ENCODE assay signal across 18 cellular contexts in the genomic region with DNA sequence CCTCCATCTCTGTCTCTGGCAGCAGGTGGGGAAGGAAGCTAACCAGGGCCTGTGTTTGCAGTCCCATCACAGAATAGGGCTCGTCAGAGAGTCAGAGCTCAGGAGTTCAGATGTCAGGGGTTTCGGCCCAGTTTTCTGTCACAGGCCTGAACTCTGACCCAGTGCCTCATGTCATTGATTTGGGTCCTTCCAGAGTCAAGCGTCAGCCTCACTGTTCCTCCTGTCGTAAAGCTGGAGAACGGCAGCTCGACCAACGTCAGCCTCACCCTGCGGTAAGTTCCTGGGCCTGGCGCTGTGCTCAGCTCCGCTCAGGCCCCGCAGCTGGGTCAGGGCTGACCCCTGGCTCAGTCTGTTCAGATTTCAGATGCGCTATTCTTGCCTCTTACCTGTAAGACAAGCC.
"Had no signal": no experiment of that assay in that cellular context is flagged by ENCODE, and none has a peak within 500 bp of the region (broad histone marks: within the 10 kb centered on the region; RNA-seq: fewer than 3 reads in every experiment).

No MANE protein-coding gene starts in this region.

- H3K36me3 Mint-ChIP-seq: activated CD8-positive, alpha-beta memory T cell treated with anti-CD3 and anti-CD28 coated beads, Interleukin-2, amount 10 ng/mL, durations not matched to agents 7 days and 5 days; activated naive CD4-positive, alpha-beta T cell treated with anti-CD3 and anti-CD28 coated beads, Interleukin-2, amount 50 U/mL, for 72 hours had no signal

- H3K4me3 ChIP-seq: adrenal gland, ascending aorta, dorsolateral prefrontal cortex, esophagus muscularis mucosa, lower lobe of right lung, neural progenitor cell, prostate gland, thyroid gland had no signal

- H3K4me1 ChIP-seq: adrenal gland, ascending aorta, lower lobe of right lung, neural progenitor cell, prostate gland, thyroid gland had no signal

- H3K36me3 ChIP-seq: neural progenitor cell, prostate gland had no signal

- H3K27ac Mint-ChIP-seq: activated CD8-positive, alpha-beta memory T cell treated with anti-CD3 and anti-CD28 coated beads, Interleukin-2, amount 10 ng/mL, durations not matched to agents 7 days and 5 days; activated CD8-positive, alpha-beta T cell treated with anti-CD3 and anti-CD28 coated beads for 36 hours; activated naive CD4-positive, alpha-beta T cell treated with anti-CD3 and anti-CD28 coated beads, Interleukin-2, amount 50 U/mL, for 72 hours; activated T-helper 1 cell treated with anti-CD3 and anti-CD28 coated beads, Interleukin-12 subunit alpha, Interleukin-12 subunit beta, Interleukin-2, Interleukin-4 antibody, amounts not matched to agents 30 ng/mL and 10 ng/mL and 1 ng/mL, durations not matched to agents 14 hours and 24 hours and 36 hours; effector memory CD8-positive, alpha-beta T cell; naive thymus-derived CD4-positive, alpha-beta T cell had no signal

- H3K27me3 Mint-ChIP-seq: activated CD4-positive, alpha-beta T cell treated with anti-CD3 and anti-CD28 coated beads, Interleukin-2, amount 10 ng/mL, durations not matched to agents 24 days and 14 days; activated CD8-positive, alpha-beta memory T cell treated with anti-CD3 and anti-CD28 coated beads, Interleukin-2, amount 10 ng/mL, durations not matched to agents 7 days and 5 days; activated CD8-positive, alpha-beta T cell treated with anti-CD3 and anti-CD28 coated beads for 36 hours; central memory CD8-positive, alpha-beta T cell; effector memory CD8-positive, alpha-beta T cell; naive thymus-derived CD4-positive, alpha-beta T cell had no signal

- DNase-seq: activated T-cell treated with anti-CD3 and anti-CD28 coated beads for 4 hours, lower lobe of right lung had no signal

- H3K9ac ChIP-seq: neural progenitor cell had no signal

- H3K4me1 Mint-ChIP-seq: central memory CD8-positive, alpha-beta T cell had no signal

- H3K9me3 Mint-ChIP-seq: activated CD4-positive, alpha-beta T cell treated with anti-CD3 and anti-CD28 coated beads, Interleukin-2, amount 10 ng/mL, durations not matched to agents 24 days and 14 days; activated CD8-positive, alpha-beta T cell treated with anti-CD3 and anti-CD28 coated beads for 36 hours; activated naive CD4-positive, alpha-beta T cell treated with anti-CD3 and anti-CD28 coated beads, Interleukin-2, amount 50 U/mL, for 72 hours; activated T-helper 1 cell treated with anti-CD3 and anti-CD28 coated beads, Interleukin-12 subunit alpha, Interleukin-12 subunit beta, Interleukin-2, Interleukin-4 antibody, amounts not matched to agents 30 ng/mL and 10 ng/mL and 1 ng/mL, durations not matched to agents 14 hours and 24 hours and 36 hours; central memory CD8-positive, alpha-beta T cell; effector memory CD8-positive, alpha-beta T cell; naive thymus-derived CD4-positive, alpha-beta T cell; neural progenitor cell had no signal

- H3K27ac ChIP-seq: adrenal gland, ascending aorta, brain microvascular endothelial cell, esophagus muscularis mucosa, lower lobe of right lung, neural progenitor cell, prostate gland, thyroid gland had no signal

- H2AFZ ChIP-seq: neural progenitor cell had no signal

- H3K9me3 ChIP-seq: adrenal gland, ascending aorta, esophagus muscularis mucosa, lower lobe of right lung, prostate gland, thyroid gland had no signal

- H3K4me2 ChIP-seq: neural progenitor cell had no signal

- H3K4me3 Mint-ChIP-seq: activated CD4-positive, alpha-beta T cell treated with anti-CD3 and anti-CD28 coated beads, Interleukin-2, amount 10 ng/mL, durations not matched to agents 24 days and 14 days; activated CD8-positive, alpha-beta memory T cell treated with anti-CD3 and anti-CD28 coated beads, Interleukin-2, amount 10 ng/mL, durations not matched to agents 7 days and 5 days; activated CD8-positive, alpha-beta T cell treated with anti-CD3 and anti-CD28 coated beads for 36 hours; activated T-helper 1 cell treated with anti-CD3 and anti-CD28 coated beads, Interleukin-12 subunit alpha, Interleukin-12 subunit beta, Interleukin-2, Interleukin-4 antibody, amounts not matched to agents 30 ng/mL and 10 ng/mL and 1 ng/mL, durations not matched to agents 14 hours and 24 hours and 36 hours; central memory CD8-positive, alpha-beta T cell; effector memory CD8-positive, alpha-beta T cell; naive thymus-derived CD4-positive, alpha-beta T cell; neural progenitor cell had no signal

- H3K27me3 ChIP-seq: adrenal gland, ascending aorta, brain microvascular endothelial cell, dorsolateral prefrontal cortex, esophagus muscularis mucosa, neural progenitor cell, thyroid gland had no signal

- ATAC-seq: effector memory CD8-positive, alpha-beta T cell had no signal
